8 cellular contexts compared by ENCODE assay signal in genomic region chrX:136880452-136881013, GRCh38. TPM values are rescaled to one million over a fixed set of nuclear protein-coding genes. Genes with fewer than 3 reads are reported as not detected.
DNase-seq lines count a peak whose midpoint lies in the region; ATAC-seq and TF ChIP-seq lines count a peak whose summit lies in the region.

TSS of gene RBMX (minus strand) at chrX:136880725. CDS start at chrX:136879427, 1,298 bp downstream.

- ATAC-seq in activated T-helper 17 cell treated with anti-CD3 and anti-CD28 coated beads, Interleukin-2, amount 50 U/mL, for 72 hours (replicated peaks): peak; percentile 96
- peak; percentile 96 for ATAC-seq in natural killer cell treated with Interleukin-12 subunit alpha and Interleukin-12 subunit beta and Interleukin-15 and Interleukin-18, amount 100 ng/mL, for 72 hours
- peak; percentile 91 for ATAC-seq in stimulated activated naive CD8-positive, alpha-beta T cell treated with anti-CD3 and anti-CD28 coated beads, Interleukin-15, Interleukin-2, amounts not matched to agents 100 U/mL and 50 U/mL, for 24 hours

- POLR2A ChIA-PET in RWPE1 (lab: Yijun Ruan, JAX; ENCODE audit: low non-redundant PET): interaction anchor here (1.5 kb wide), 1 partner anchor 12 kb away, joined by 4 read pairs; no protein-coding TSS in a partner anchor

- peaks cover 52% of the 10 kb centered on the region for H3K36me3 Mint-ChIP-seq in activated T-helper 17 cell treated with anti-CD3 and anti-CD28 coated beads, Interleukin-2, amount 50 U/mL, for 72 hours (ENCODE audit: low read depth)
- peaks cover 10% of the 10 kb centered on the region for H3K36me3 Mint-ChIP-seq in natural killer cell treated with Interleukin-12 subunit alpha and Interleukin-12 subunit beta and Interleukin-15 and Interleukin-18, amount 100 ng/mL, for 72 hours

- H3K4me3 ChIP-seq in LNCaP clone FGC (ENCODE audit: low read depth, low read length): peak within 1 kb of the TSS; percentile 89

- no peaks in the 10 kb centered on the region for H3K4me1 Mint-ChIP-seq in activated T-helper 17 cell treated with anti-CD3 and anti-CD28 coated beads, Interleukin-2, amount 50 U/mL, for 72 hours
- peaks cover 6 to 13% of the 10 kb centered on the region in 2 donors for H3K4me1 Mint-ChIP-seq in natural killer cell treated with Interleukin-12 subunit alpha and Interleukin-12 subunit beta and Interleukin-15 and Interleukin-18, amount 100 ng/mL, for 72 hours (ENCODE audit: low read depth in 2 of 2)

- TF ChIP-seq CTCF in LNCaP clone FGC (IDR thresholded peaks at IDR 0.05; ENCODE audit: control insufficient read depth, extremely low read depth, insufficient read depth) (no peak), RWPE1 (conservative IDR thresholded peaks at IDR 0.05; ENCODE audit: low read depth) (no peak)

- CTCF ChIA-PET in RWPE1 (lab: Yijun Ruan, JAX): no interaction called here

- DNase-seq in Daoy (ENCODE audit: low read depth) (peak; percentile 88), GOT3 (lab: John Stamatoyannopoulos, UW) (peak; percentile 66), LNCaP clone FGC (ENCODE audit: low read depth) (peak; percentile 85), RWPE1 (ENCODE audit: low spot score) (peak; percentile 95), fibroblast of peridontal ligament (ENCODE audit: extremely low read depth) (peak; percentile 96)
- DNase-seq in natural killer cell treated with Interleukin-12 subunit alpha and Interleukin-12 subunit beta and Interleukin-15 and Interleukin-18, amount 100 ng/mL, for 72 hours (ENCODE audit: low spot score): peak; percentile 91
- DNase-seq in stimulated activated naive CD8-positive, alpha-beta T cell treated with anti-CD3 and anti-CD28 coated beads, Interleukin-15, Interleukin-2, amounts not matched to agents 100 U/mL and 50 U/mL, for 24 hours: peak; percentile 88

- no peaks in the 10 kb centered on the region for H3K9me3 Mint-ChIP-seq in activated T-helper 17 cell treated with anti-CD3 and anti-CD28 coated beads, Interleukin-2, amount 50 U/mL, for 72 hours
- H3K9me3 Mint-ChIP-seq in natural killer cell treated with Interleukin-12 subunit alpha and Interleukin-12 subunit beta and Interleukin-15 and Interleukin-18, amount 100 ng/mL, for 72 hours: no peaks in the 10 kb centered on the region

- peak within 1 kb of the TSS; percentile 97 for H3K27ac Mint-ChIP-seq in activated T-helper 17 cell treated with anti-CD3 and anti-CD28 coated beads, Interleukin-2, amount 50 U/mL, for 72 hours
- peak within 1 kb of the TSS; percentile 97 to 98 for H3K27ac Mint-ChIP-seq in natural killer cell treated with Interleukin-12 subunit alpha and Interleukin-12 subunit beta and Interleukin-15 and Interleukin-18, amount 100 ng/mL, for 72 hours

- peak within 1 kb of the TSS; percentile 80 for H3K27ac ChIP-seq in RWPE1

- H3K4me3 Mint-ChIP-seq in activated T-helper 17 cell treated with anti-CD3 and anti-CD28 coated beads, Interleukin-2, amount 50 U/mL, for 72 hours: peak within 1 kb of the TSS; percentile 95
- peak within 1 kb of the TSS; percentile 97 for H3K4me3 Mint-ChIP-seq in natural killer cell treated with Interleukin-12 subunit alpha and Interleukin-12 subunit beta and Interleukin-15 and Interleukin-18, amount 100 ng/mL, for 72 hours

- H3K27me3 Mint-ChIP-seq in activated T-helper 17 cell treated with anti-CD3 and anti-CD28 coated beads, Interleukin-2, amount 50 U/mL, for 72 hours: no peaks in the 10 kb centered on the region
- peaks cover 0 to 3% of the 10 kb centered on the region in 2 donors for H3K27me3 Mint-ChIP-seq in natural killer cell treated with Interleukin-12 subunit alpha and Interleukin-12 subunit beta and Interleukin-15 and Interleukin-18, amount 100 ng/mL, for 72 hours

RNA-seq across cellular contexts. Expression of gene RBMX, which starts in this region (rescaled TPM):
- 495 and 530 TPM in 2 replicates for total RNA-seq in Daoy (2014; rRNA removed; shearing (Covaris generic))
- total RNA-seq in activated T-helper 17 cell treated with anti-CD3 and anti-CD28 coated beads, Interleukin-2, amount 50 U/mL, for 72 hours: 100 to 1,000 TPM; 214 to 247 TPM
- 100 to 1,000 TPM; 170 to 211 TPM for total RNA-seq in natural killer cell treated with Interleukin-12 subunit alpha and Interleukin-12 subunit beta and Interleukin-15 and Interleukin-18, amount 100 ng/mL, for 72 hours

Comparison
In these comparisons a context has a peak if more than half of its experiments do, and no peak if none do; other contexts are left out.
1. Peak in every context shown above with its lines: DNase-seq, ATAC-seq, H3K4me3 ChIP-seq and H3K27ac ChIP-seq.